ENCODE assay signal across 1 cellular context in genomic region chr19:15419413-15420025, GRCh38.
TF ChIP-seq lines count a peak whose summit lies in the region.

No MANE protein-coding gene starts in this region.

TF ChIP-seq in HCT116, 20 proteins besides CTCF, POLR2A, EP300 and RAD21 (continued from another document):
- TF ChIP-seq, protein P1, sequence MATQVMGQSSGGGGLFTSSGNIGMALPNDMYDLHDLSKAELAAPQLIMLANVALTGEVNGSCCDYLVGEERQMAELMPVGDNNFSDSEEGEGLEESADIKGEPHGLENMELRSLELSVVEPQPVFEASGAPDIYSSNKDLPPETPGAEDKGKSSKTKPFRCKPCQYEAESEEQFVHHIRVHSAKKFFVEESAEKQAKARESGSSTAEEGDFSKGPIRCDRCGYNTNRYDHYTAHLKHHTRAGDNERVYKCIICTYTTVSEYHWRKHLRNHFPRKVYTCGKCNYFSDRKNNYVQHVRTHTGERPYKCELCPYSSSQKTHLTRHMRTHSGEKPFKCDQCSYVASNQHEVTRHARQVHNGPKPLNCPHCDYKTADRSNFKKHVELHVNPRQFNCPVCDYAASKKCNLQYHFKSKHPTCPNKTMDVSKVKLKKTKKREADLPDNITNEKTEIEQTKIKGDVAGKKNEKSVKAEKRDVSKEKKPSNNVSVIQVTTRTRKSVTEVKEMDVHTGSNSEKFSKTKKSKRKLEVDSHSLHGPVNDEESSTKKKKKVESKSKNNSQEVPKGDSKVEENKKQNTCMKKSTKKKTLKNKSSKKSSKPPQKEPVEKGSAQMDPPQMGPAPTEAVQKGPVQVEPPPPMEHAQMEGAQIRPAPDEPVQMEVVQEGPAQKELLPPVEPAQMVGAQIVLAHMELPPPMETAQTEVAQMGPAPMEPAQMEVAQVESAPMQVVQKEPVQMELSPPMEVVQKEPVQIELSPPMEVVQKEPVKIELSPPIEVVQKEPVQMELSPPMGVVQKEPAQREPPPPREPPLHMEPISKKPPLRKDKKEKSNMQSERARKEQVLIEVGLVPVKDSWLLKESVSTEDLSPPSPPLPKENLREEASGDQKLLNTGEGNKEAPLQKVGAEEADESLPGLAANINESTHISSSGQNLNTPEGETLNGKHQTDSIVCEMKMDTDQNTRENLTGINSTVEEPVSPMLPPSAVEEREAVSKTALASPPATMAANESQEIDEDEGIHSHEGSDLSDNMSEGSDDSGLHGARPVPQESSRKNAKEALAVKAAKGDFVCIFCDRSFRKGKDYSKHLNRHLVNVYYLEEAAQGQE (IDR thresholded peaks at IDR 0.05; ENCODE audit: low read depth), result no peak
TF ChIP-seq in HCT116: peak in this region for 0.
